Comparison of ENCODE assay signal across 10 cellular contexts in the genomic region with DNA sequence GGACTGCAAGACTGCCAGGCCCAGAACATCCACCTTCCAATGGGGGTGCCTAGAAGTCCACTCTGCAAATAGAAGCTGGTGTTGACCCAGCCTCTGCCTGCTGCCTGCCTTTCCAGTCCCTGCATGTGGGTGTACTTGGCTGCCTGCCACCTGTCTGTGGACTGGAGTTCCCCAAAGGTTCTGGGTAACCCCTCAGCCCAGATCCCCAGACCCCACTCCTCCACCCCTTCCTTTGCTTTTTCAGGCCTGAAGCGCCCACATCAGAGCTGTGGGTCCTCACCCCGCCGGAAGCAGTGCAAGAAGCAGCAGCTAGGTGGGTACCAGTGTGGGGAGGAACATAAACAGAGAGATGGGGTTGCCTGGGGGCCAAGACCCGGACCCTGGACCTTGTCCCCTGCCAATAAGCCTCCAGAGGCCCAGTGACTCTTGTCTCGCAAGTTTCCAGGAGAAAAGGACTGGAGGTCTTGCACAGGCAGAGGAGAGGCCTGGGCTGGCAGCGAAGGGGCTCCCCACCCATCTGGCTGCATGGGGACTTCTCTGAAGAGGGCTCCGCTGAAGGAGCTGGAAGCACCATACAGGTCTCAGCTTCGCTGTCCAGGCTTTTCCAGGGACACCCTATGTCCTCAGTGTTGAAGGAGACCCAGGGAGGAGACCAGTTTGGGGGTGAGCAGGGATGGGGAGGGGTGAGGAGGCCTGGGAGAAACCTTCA. TPM values are rescaled to one million over a fixed set of nuclear protein-coding genes. Genes with fewer than 3 reads are reported as not detected.
DNase-seq lines count a peak whose midpoint lies in the region; TF ChIP-seq lines count a peak whose summit lies in the region.
"Had no signal": no experiment of that assay in that cellular context is flagged by ENCODE, and none has a peak within 500 bp of the region (broad histone marks: within the 10 kb centered on the region; RNA-seq: fewer than 3 reads in every experiment).

No MANE protein-coding gene starts in this region.

- H3K9me3 Mint-ChIP-seq in activated CD4-positive, alpha-beta T cell treated with anti-CD3 and anti-CD28 coated beads, Interleukin-2, amount 10 ng/mL, durations not matched to agents 7 days and 5 days: no peaks in the 10 kb centered on the region

- TF ChIP-seq CTCF in GM10266 (IDR thresholded peaks at IDR 0.05; ENCODE audit: control insufficient read depth, insufficient read depth, low read depth, missing control alignments): no peak

- H3K36me3 Mint-ChIP-seq in activated CD4-positive, alpha-beta T cell treated with anti-CD3 and anti-CD28 coated beads, Interleukin-2, amount 10 ng/mL, durations not matched to agents 7 days and 5 days (ENCODE audit: low read depth): peaks cover 94% of the 10 kb centered on the region

- CTCF ChIA-PET in activated CD4-positive, alpha-beta T cell treated with anti-CD3 and anti-CD28 coated beads, Interleukin-2, amount 10 ng/mL, durations not matched to agents 7 days and 5 days (lab: Charles Lee): interaction anchor here (1.2 to 2.1 kb wide), 6 partner anchors 14 to 59 kb away, joined by 3 to 9 read pairs (median 5); no protein-coding TSS in a partner anchor

- peak overlapping the region; percentile 41 for H3K4me3 Mint-ChIP-seq in activated CD4-positive, alpha-beta T cell treated with anti-CD3 and anti-CD28 coated beads, Interleukin-2, amount 10 ng/mL, durations not matched to agents 7 days and 5 days

- DNase-seq in activated CD4-positive, alpha-beta T cell treated with anti-CD3 and anti-CD28 coated beads, Interleukin-2, amount 10 ng/mL, durations not matched to agents 7 days and 5 days: peak; percentile 70
- DNase-seq in activated naive CD4-positive, alpha-beta T cell treated with Interleukin-2 at 50 U/mL for 16 hours: peak; percentile 77
- peak; percentile 53 to 61 for DNase-seq in stimulated activated CD4-positive, alpha-beta T cell treated with anti-CD3 and anti-CD28 coated beads, Interleukin-15, amount 100 ng/mL, for 1 hour (ENCODE audit: low read depth in 1 of 2, low spot score in 1 of 2)
- no peak for DNase-seq in GM10266 (ENCODE audit: extremely low spot score)
- DNase-seq in NCI-H1436 treated with DMSO at 0.1 percent for 48 hours (lab: John Stamatoyannopoulos, UW): no peak
- no peak for DNase-seq in NCI-H2171 (lab: John Stamatoyannopoulos, UW)
- no peak for DNase-seq in NCI-H1930 (lab: John Stamatoyannopoulos, UW)
- DNase-seq: NCI-H187 treated with DMSO at 0.1 percent for 48 hours, nucleus accumbens, substantia nigra had no signal

- H3K4me1 Mint-ChIP-seq in activated CD4-positive, alpha-beta T cell treated with anti-CD3 and anti-CD28 coated beads, Interleukin-2, amount 10 ng/mL, durations not matched to agents 7 days and 5 days: peaks cover 86% of the 10 kb centered on the region

- POLR2A ChIA-PET in activated CD4-positive, alpha-beta T cell treated with anti-CD3 and anti-CD28 coated beads, Interleukin-2, amount 10 ng/mL, durations not matched to agents 7 days and 5 days (lab: Charles Lee): interaction anchor here (0.6 to 1.3 kb wide), 3 partner anchors 8 to 569 kb away, joined by 3 to 4 read pairs (median 3); no protein-coding TSS in a partner anchor

- H3K27me3 Mint-ChIP-seq in activated CD4-positive, alpha-beta T cell treated with anti-CD3 and anti-CD28 coated beads, Interleukin-2, amount 10 ng/mL, durations not matched to agents 7 days and 5 days: no peaks in the 10 kb centered on the region

- peak overlapping the region; percentile 84 for H3K27ac Mint-ChIP-seq in activated CD4-positive, alpha-beta T cell treated with anti-CD3 and anti-CD28 coated beads, Interleukin-2, amount 10 ng/mL, durations not matched to agents 7 days and 5 days

RNA-seq across cellular contexts. Expression of gene NLRC5, which starts 34.3 kb away (rescaled TPM):
- 100 to 1,000 TPM; 428 to 468 TPM for total RNA-seq in activated CD4-positive, alpha-beta T cell treated with anti-CD3 and anti-CD28 coated beads, Interleukin-2, amount 10 ng/mL, durations not matched to agents 7 days and 5 days

Comparison
In these comparisons a context has a peak if more than half of its experiments do, and no peak if none do; other contexts are left out.
1. DNase-seq: peak in activated CD4-positive, alpha-beta T cell treated with anti-CD3 and anti-CD28 coated beads, Interleukin-2, amount 10 ng/mL, durations not matched to agents 7 days and 5 days (single experiment), activated naive CD4-positive, alpha-beta T cell treated with Interleukin-2 at 50 U/mL for 16 hours (single experiment) and stimulated activated CD4-positive, alpha-beta T cell treated with anti-CD3 and anti-CD28 coated beads, Interleukin-15, amount 100 ng/mL, for 1 hour (2 of 2); none in GM10266 (single experiment), NCI-H1436 treated with DMSO at 0.1 percent for 48 hours (single experiment), NCI-H2171 (single experiment) and NCI-H1930 (0 of 2).